ENCODE assay signal across 18 cellular contexts in the genomic region with DNA sequence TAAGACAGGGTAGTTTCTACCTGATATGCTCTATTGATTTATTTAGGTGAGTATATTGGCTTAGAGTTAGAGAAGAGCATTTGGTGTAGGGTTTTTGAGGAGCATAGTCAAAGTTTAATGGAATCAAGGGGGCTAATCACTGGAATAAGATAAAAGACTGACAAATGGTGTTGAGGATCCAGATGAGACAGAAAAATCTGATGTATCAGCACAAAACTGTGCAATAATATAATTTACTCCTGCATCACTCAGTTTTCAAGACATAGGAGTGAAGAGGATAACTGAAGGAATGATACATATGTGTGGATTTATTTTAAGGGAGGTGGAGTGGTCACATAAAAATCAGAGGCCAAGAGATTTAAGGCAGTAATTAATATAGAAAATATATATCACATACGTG.
"Had no signal": no experiment of that assay in that cellular context is flagged by ENCODE, and none has a peak within 500 bp of the region (broad histone marks: within the 10 kb centered on the region; RNA-seq: fewer than 3 reads in every experiment).

No MANE protein-coding gene starts in this region.

- H3K9me3 ChIP-seq: MG63 had no signal

- ATAC-seq: SK-N-SH treated with all-trans-retinoic acid at 6 μM for 48 hours had no signal

- H3K27me3 ChIP-seq: MG63 had no signal

- H3K4me3 ChIP-seq: MG63 had no signal

- DNase-seq: Karpas-422, KG1, MG63, NCI-H1092 treated with DMSO at 0.1 percent for 48 hours, NCI-H1436, NCI-H187, NCI-H2029, NCI-H2081 treated with DMSO at 0.1 percent for 48 hours, NCI-H2171, NCI-H226, NCI-H446, NCI-H510A, NCI-H524 treated with DMSO at 0.1 percent for 48 hours, NCI-H69, NCI-H774, SHP77, T-helper 1 cell had no signal

- H3K36me3 ChIP-seq: MG63 had no signal
